In the genomic region with DNA sequence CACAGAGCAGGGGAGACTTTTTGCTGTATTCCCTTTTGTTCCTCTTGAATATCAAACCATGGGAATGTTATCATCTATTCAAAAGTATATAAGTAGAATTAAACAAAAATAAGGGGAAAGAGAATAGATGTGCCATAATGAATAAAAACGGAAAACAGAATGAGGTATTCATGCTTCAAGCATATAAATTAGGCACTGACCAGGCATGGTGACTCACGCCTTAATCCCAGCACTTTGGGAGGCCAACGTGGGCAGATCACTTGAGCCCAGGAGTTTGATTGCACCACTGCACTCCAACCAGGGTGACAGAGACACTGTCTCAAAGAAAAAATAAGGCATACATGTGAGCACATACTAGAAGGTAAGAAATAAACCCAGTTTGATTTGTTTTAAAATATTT, we compare ENCODE assay signal across 1 cellular context.
TF ChIP-seq lines count a peak whose summit lies in the region.

No MANE protein-coding gene starts in this region.

TF ChIP-seq in WTC11, 78 proteins besides CTCF, POLR2A, EP300 and RAD21:
- TF ChIP-seq NFE2L1 (CRISPR knock-in tag; IDR thresholded peaks at IDR 0.05) = no peak
- TF ChIP-seq, protein P1, sequence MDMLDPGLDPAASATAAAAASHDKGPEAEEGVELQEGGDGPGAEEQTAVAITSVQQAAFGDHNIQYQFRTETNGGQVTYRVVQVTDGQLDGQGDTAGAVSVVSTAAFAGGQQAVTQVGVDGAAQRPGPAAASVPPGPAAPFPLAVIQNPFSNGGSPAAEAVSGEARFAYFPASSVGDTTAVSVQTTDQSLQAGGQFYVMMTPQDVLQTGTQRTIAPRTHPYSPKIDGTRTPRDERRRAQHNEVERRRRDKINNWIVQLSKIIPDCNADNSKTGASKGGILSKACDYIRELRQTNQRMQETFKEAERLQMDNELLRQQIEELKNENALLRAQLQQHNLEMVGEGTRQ (CRISPR knock-in tag; IDR thresholded peaks at IDR 0.05) = no peak
